Comparison of ENCODE assay signal across 15 cellular contexts in the genomic region with DNA sequence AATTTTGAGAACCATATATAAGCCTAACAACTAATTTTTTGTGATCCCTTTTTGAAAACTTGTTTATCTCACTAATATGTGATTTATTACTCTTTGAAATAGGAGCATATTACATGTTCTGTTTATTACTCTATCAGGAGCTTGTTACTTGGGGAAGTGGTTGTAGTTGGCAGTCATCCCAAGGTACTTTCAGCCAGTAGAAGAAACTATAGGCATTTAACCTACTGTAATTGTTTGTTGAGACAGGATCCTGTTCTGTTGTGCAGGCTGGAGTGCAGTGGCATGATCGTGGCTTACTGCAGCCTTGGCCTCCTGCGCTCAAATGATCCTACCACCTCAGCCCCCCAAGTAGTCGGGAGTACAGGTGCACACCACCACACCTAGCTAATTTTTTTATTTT.
DNase-seq lines count a peak whose midpoint lies in the region; ATAC-seq, FAIRE-seq and TF ChIP-seq lines count a peak whose summit lies in the region.
"Had no signal": no experiment of that assay in that cellular context is flagged by ENCODE, and none has a peak within 500 bp of the region (broad histone marks: within the 10 kb centered on the region; RNA-seq: fewer than 3 reads in every experiment).

No MANE protein-coding gene starts in this region.

- no peak overlapping the region for H3K27ac ChIP-seq in astrocyte (ENCODE audit: low read depth, low read length)
- no peak overlapping the region for H3K27ac ChIP-seq in esophagus squamous epithelium
- H3K27ac ChIP-seq: GM23248, tibial artery had no signal

- TF ChIP-seq POLR2A in esophagus squamous epithelium (IDR thresholded peaks at IDR 0.05): no peak

- H3K9ac ChIP-seq in astrocyte (ENCODE audit: low read length): no peak overlapping the region
- H3K9ac ChIP-seq: GM23248 had no signal

- H3K4me1 Mint-ChIP-seq in astrocyte (ENCODE audit: low read depth, unreplicated experiment) (peaks cover 25% of the 10 kb centered on the region), mesothelial cell of epicardium (peaks cover 38% of the 10 kb centered on the region)

- H3K36me3 Mint-ChIP-seq in astrocyte (ENCODE audit: low read depth, unreplicated experiment): peaks cover 2% of the 10 kb centered on the region
- H3K36me3 Mint-ChIP-seq in mesothelial cell of epicardium: peaks cover 2% of the 10 kb centered on the region
- H3K36me3 Mint-ChIP-seq: activated CD4-positive, alpha-beta memory T cell treated with anti-CD3 and anti-CD28 coated beads for 36 hours; natural killer cell had no signal

- H3K27me3 Mint-ChIP-seq in astrocyte (ENCODE audit: low read depth, unreplicated experiment) (no peaks in the 10 kb centered on the region), mesothelial cell of epicardium (ENCODE audit: low read depth) (no peaks in the 10 kb centered on the region)
- H3K27me3 Mint-ChIP-seq: activated CD4-positive, alpha-beta memory T cell treated with anti-CD3 and anti-CD28 coated beads for 36 hours had no signal

- no peak for TF ChIP-seq CTCF in astrocyte (IDR thresholded peaks at IDR 0.05; ENCODE audit: insufficient read depth, low read depth, low read length)
- no peak for TF ChIP-seq CTCF in mesothelial cell of epicardium (IDR thresholded peaks at IDR 0.05; ENCODE audit: unreplicated experiment)
- TF ChIP-seq CTCF in esophagus squamous epithelium (IDR thresholded peaks at IDR 0.05): no peak

- peaks cover 41% of the 10 kb centered on the region for H3K79me2 ChIP-seq in astrocyte (ENCODE audit: insufficient read depth, low read length)

- no peak overlapping the region for H2AFZ ChIP-seq in astrocyte (ENCODE audit: low read depth, low read length)
- H2AFZ ChIP-seq: GM23248 had no signal

- H3K4me2 ChIP-seq in astrocyte (ENCODE audit: low read length): no peak overlapping the region

- H3K4me3 Mint-ChIP-seq in astrocyte (ENCODE audit: unreplicated experiment) (no peak overlapping the region), mesothelial cell of epicardium (no peak overlapping the region)
- H3K4me3 Mint-ChIP-seq: activated CD4-positive, alpha-beta memory T cell treated with anti-CD3 and anti-CD28 coated beads for 36 hours; activated naive CD4-positive, alpha-beta T cell treated with anti-CD3 and anti-CD28 coated beads for 36 hours; natural killer cell; T-helper 1 cell treated with Interleukin-12 subunit alpha and Interleukin-12 subunit beta and Interleukin-4 antibody, amounts not matched to agents 30 μg/mL and 1 μg/mL, for 36 hours had no signal

- H3K36me3 ChIP-seq in astrocyte (ENCODE audit: insufficient read depth, low read length) (no peaks in the 10 kb centered on the region), esophagus squamous epithelium (no peaks in the 10 kb centered on the region)
- H3K36me3 ChIP-seq: tibial artery had no signal

- peaks cover 42% of the 10 kb centered on the region for H4K20me1 ChIP-seq in astrocyte (ENCODE audit: insufficient read depth, low read length)

- H3K27me3 ChIP-seq in astrocyte (ENCODE audit: insufficient read depth, low read length) (no peaks in the 10 kb centered on the region), esophagus squamous epithelium (no peaks in the 10 kb centered on the region)
- H3K27me3 ChIP-seq: tibial artery had no signal

- peaks cover 9% of the 10 kb centered on the region for H3K4me1 ChIP-seq in astrocyte (ENCODE audit: insufficient read depth, low read length)
- peaks cover 0 to 33% (median 6%) of the 10 kb centered on the region in 3 donors for H3K4me1 ChIP-seq in esophagus squamous epithelium

- intact Hi-C loops in esophagus squamous epithelium (cut with DNase I): no loop called here

- H3K9me3 ChIP-seq in astrocyte (ENCODE audit: insufficient read depth, low read depth, low read length) (no peaks in the 10 kb centered on the region), esophagus squamous epithelium (no peaks in the 10 kb centered on the region)
- H3K9me3 ChIP-seq: tibial artery had no signal

- H3K4me3 ChIP-seq in astrocyte (ENCODE audit: insufficient read depth, low read depth, low read length) (no peak overlapping the region), esophagus squamous epithelium (no peak overlapping the region)
- H3K4me3 ChIP-seq: GM23248, tibial artery had no signal

- H3K27ac Mint-ChIP-seq in astrocyte (ENCODE audit: unreplicated experiment) (no peak overlapping the region), mesothelial cell of epicardium (peak overlapping the region; percentile 25)
- H3K27ac Mint-ChIP-seq: activated CD4-positive, alpha-beta memory T cell treated with anti-CD3 and anti-CD28 coated beads for 36 hours; activated naive CD4-positive, alpha-beta T cell treated with anti-CD3 and anti-CD28 coated beads for 36 hours; natural killer cell; T-helper 1 cell treated with Interleukin-12 subunit alpha and Interleukin-12 subunit beta and Interleukin-4 antibody, amounts not matched to agents 30 μg/mL and 1 μg/mL, for 36 hours had no signal

- no peaks in the 10 kb centered on the region for H3K9me3 Mint-ChIP-seq in astrocyte (ENCODE audit: unreplicated experiment)
- no peaks in the 10 kb centered on the region for H3K9me3 Mint-ChIP-seq in mesothelial cell of epicardium
- H3K9me3 Mint-ChIP-seq: activated CD4-positive, alpha-beta memory T cell treated with anti-CD3 and anti-CD28 coated beads for 36 hours; activated naive CD4-positive, alpha-beta T cell treated with anti-CD3 and anti-CD28 coated beads for 36 hours; natural killer cell; T-helper 1 cell treated with Interleukin-12 subunit alpha and Interleukin-12 subunit beta and Interleukin-4 antibody, amounts not matched to agents 30 μg/mL and 1 μg/mL, for 36 hours had no signal

- no peak for FAIRE-seq in astrocyte (lab: Jason Lieb, UNC)

- WGBS in esophagus squamous epithelium, 2 donors: 83 to 87% methylated on average over 3 of the region's 3 CpGs

- ATAC-seq in HG03159 (IDR thresholded peaks at IDR 0.05; ENCODE audit: unreplicated experiment): no peak
- ATAC-seq: natural killer cell had no signal

- peak; percentile 8 for DNase-seq in GDM1 (lab: John Stamatoyannopoulos, UW)
- peak; percentile 18 for DNase-seq in LoVo (ENCODE audit: low spot score)
- DNase-seq in astrocyte (ENCODE audit: low read depth): peak; percentile 45
- DNase-seq in mesothelial cell of epicardium (ENCODE audit: low spot score in 2 of 2, unreplicated experiment in 2 of 2): no peak
- DNase-seq in germinal center (ENCODE audit: low spot score): no peak
- no peak for DNase-seq in esophagus squamous epithelium (lab: John Stamatoyannopoulos, UW)
- no peak for DNase-seq in activated T-cell treated with anti-CD3 and anti-CD28 coated beads for 4 hours
- DNase-seq: activated CD4-positive, alpha-beta memory T cell treated with anti-CD3 and anti-CD28 coated beads for 36 hours; activated naive CD4-positive, alpha-beta T cell treated with anti-CD3 and anti-CD28 coated beads for 36 hours; GM23248; natural killer cell; NCI-H1417 treated with DMSO at 0.1 percent for 48 hours; tibial artery had no signal

Comparison
In these comparisons a context has a peak if more than half of its experiments do, and no peak if none do; other contexts are left out.
1. DNase-seq: peak in GDM1 (single experiment), LoVo (single experiment) and astrocyte (single experiment); none in mesothelial cell of epicardium (0 of 2), germinal center (single experiment), esophagus squamous epithelium (single experiment) and activated T-cell treated with anti-CD3 and anti-CD28 coated beads for 4 hours (single experiment).